In the genomic region with DNA sequence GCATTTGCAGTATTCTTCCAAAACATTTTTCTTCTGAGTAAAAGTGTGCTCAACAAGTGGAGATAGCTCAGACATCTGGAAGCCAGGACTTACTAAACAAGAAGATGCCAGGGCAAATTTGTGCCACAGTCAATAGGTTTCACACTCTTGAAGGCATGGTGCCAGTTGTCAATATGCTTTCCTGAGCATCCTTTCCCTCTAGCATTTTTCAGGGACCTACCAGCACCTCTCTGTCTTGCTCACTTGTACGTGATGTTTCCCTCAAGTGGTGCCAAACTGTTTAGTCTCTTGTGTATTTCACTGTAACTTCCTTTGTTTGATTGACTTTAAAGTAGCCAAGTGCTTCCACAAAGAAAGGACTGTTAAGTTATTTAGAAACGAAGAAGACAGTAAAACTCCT, we compare ENCODE assay signal across 1 cellular context.
TF ChIP-seq lines count a peak whose summit lies in the region.

No MANE protein-coding gene starts in this region.

TF ChIP-seq in HCT116, 20 proteins besides CTCF, POLR2A, EP300 and RAD21:
- TF ChIP-seq, protein P1, sequence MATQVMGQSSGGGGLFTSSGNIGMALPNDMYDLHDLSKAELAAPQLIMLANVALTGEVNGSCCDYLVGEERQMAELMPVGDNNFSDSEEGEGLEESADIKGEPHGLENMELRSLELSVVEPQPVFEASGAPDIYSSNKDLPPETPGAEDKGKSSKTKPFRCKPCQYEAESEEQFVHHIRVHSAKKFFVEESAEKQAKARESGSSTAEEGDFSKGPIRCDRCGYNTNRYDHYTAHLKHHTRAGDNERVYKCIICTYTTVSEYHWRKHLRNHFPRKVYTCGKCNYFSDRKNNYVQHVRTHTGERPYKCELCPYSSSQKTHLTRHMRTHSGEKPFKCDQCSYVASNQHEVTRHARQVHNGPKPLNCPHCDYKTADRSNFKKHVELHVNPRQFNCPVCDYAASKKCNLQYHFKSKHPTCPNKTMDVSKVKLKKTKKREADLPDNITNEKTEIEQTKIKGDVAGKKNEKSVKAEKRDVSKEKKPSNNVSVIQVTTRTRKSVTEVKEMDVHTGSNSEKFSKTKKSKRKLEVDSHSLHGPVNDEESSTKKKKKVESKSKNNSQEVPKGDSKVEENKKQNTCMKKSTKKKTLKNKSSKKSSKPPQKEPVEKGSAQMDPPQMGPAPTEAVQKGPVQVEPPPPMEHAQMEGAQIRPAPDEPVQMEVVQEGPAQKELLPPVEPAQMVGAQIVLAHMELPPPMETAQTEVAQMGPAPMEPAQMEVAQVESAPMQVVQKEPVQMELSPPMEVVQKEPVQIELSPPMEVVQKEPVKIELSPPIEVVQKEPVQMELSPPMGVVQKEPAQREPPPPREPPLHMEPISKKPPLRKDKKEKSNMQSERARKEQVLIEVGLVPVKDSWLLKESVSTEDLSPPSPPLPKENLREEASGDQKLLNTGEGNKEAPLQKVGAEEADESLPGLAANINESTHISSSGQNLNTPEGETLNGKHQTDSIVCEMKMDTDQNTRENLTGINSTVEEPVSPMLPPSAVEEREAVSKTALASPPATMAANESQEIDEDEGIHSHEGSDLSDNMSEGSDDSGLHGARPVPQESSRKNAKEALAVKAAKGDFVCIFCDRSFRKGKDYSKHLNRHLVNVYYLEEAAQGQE (IDR thresholded peaks at IDR 0.05; ENCODE audit: low read depth): no peak
- no peak for TF ChIP-seq EGR1 (IDR thresholded peaks at IDR 0.05; ENCODE audit: low read depth)
- TF ChIP-seq, protein P2, sequence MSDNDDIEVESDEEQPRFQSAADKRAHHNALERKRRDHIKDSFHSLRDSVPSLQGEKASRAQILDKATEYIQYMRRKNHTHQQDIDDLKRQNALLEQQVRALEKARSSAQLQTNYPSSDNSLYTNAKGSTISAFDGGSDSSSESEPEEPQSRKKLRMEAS (IDR thresholded peaks at IDR 0.05): peak; percentile 30; the same call in 1 of the 2 replicates
- TF ChIP-seq EZH2 (IDR thresholded peaks at IDR 0.05): no peak
- TF ChIP-seq ELF1 (IDR thresholded peaks at IDR 0.05; ENCODE audit: borderline replicate concordance, low read depth): no peak
- TF ChIP-seq POLR2AphosphoS5 (IDR thresholded peaks at IDR 0.05; ENCODE audit: low read depth, low read length): peak; percentile 48; the same call in 1 of the 2 replicates
- no peak for TF ChIP-seq YY1 (IDR thresholded peaks at IDR 0.05; ENCODE audit: extremely low read depth, insufficient replicate concordance, low read depth, low read length)
- TF ChIP-seq SIN3A (IDR thresholded peaks at IDR 0.05; ENCODE audit: low read depth): no peak
